In genomic region chr1:198936371-198937083, GRCh38 we compare ENCODE assay signal across 8 cellular contexts.
DNase-seq lines count a peak whose midpoint lies in the region; ATAC-seq and TF ChIP-seq lines count a peak whose summit lies in the region.

No MANE protein-coding gene starts in this region.

- no peaks in the 10 kb centered on the region for H3K79me1 ChIP-seq in neuronal stem cell (ENCODE audit: low read depth, low read length)

- no peak for ATAC-seq in HCT116
- ATAC-seq in foreskin keratinocyte: peak; percentile 18

- no peak overlapping the region for H2BK15ac ChIP-seq in neuronal stem cell (ENCODE audit: low read length)

- RAD21 ChIA-PET in HCT116 (lab: Charles Lee; ENCODE audit: low non-redundant PET in 1 of 2, low total read pairs in 2 of 2, uncharacterized antibody in 2 of 2, unreplicated experiment in 2 of 2): no interaction called here

- H3K36me3 ChIP-seq in BJ (ENCODE audit: control insufficient read depth, insufficient read depth, low read length): no peaks in the 10 kb centered on the region
- H3K36me3 ChIP-seq in HCT116 (ENCODE audit: control insufficient read depth in 1 of 2, insufficient read depth in 2 of 2, low read length in 2 of 2): no peaks in the 10 kb centered on the region
- no peaks in the 10 kb centered on the region for H3K36me3 ChIP-seq in neuronal stem cell (replicated peaks in 1 of 2; ENCODE audit: control insufficient read depth in 2 of 2, insufficient read depth in 2 of 2, low read length in 2 of 2)

- H3K4me1 ChIP-seq in HCT116 (ENCODE audit: control insufficient read depth in 1 of 2, insufficient read depth in 2 of 2, low read length in 2 of 2): peaks cover 22 to 58% of the 10 kb centered on the region in 2 experiments
- peaks cover 36% of the 10 kb centered on the region for H3K4me1 ChIP-seq in foreskin keratinocyte
- H3K4me1 ChIP-seq in neuronal stem cell (ENCODE audit: control insufficient read depth in 2 of 2, insufficient read depth in 1 of 2, low read depth in 1 of 2, low read length in 2 of 2): peaks cover 4 to 18% of the 10 kb centered on the region in 2 donors

- H3K14ac ChIP-seq in neuronal stem cell (ENCODE audit: low read length): no peak overlapping the region

- H3K9ac ChIP-seq in HCT116 (ENCODE audit: low read length) (peak overlapping the region; percentile 62), neuronal stem cell (ENCODE audit: low read depth, low read length, poor library complexity) (no peak overlapping the region)

- H3K9me3 ChIP-seq in HCT116 (ENCODE audit: control insufficient read depth in 1 of 2, insufficient read depth in 1 of 2, low read depth in 1 of 2, low read length in 2 of 2) (no peaks in the 10 kb centered on the region), neuronal stem cell (replicated peaks in 1 of 2; ENCODE audit: control insufficient read depth in 2 of 2, insufficient read depth in 1 of 2, low read depth in 1 of 2, low read length in 2 of 2) (no peaks in the 10 kb centered on the region)

- DNase-seq in BJ (ENCODE audit: low read depth) (no peak), HCT116 (ENCODE audit: low read depth, low spot score) (no peak), UCSD-AML1 (lab: John Stamatoyannopoulos, UW; ENCODE audit: unreplicated experiment) (peak; percentile 2), foreskin keratinocyte (peak in 1 of 2 donors; percentile 32), putamen (ENCODE audit: low spot score) (peak; percentile 42), epidermal melanocyte (ENCODE audit: insufficient read length, low spot score) (no peak), neuronal stem cell (ENCODE audit: low spot score) (no peak)
- no peak for DNase-seq in stimulated activated CD4-positive, alpha-beta T cell treated with anti-CD3 and anti-CD28 coated beads, Interleukin-4, amount 100 ng/mL, for 24 hours

- no peak overlapping the region for H2BK12ac ChIP-seq in neuronal stem cell (ENCODE audit: low read length)

- H2AFZ ChIP-seq in HCT116 (ENCODE audit: low read depth, low read length, poor library complexity, severe bottlenecking) (no peak overlapping the region), neuronal stem cell (ENCODE audit: low read length) (no peak overlapping the region)

- no peak overlapping the region for H3K4ac ChIP-seq in neuronal stem cell (ENCODE audit: low read length)

- POLR2A ChIA-PET in BJ (lab: Charles Lee): interaction anchor here (0.6 kb wide), 1 partner anchor 34 kb away, joined by 3 read pairs; no protein-coding TSS in a partner anchor
- POLR2A ChIA-PET in HCT116 (lab: Charles Lee): interaction anchor here (0.7 to 1.9 kb wide), 8 partner anchors 9 to 147 kb away, joined by 3 to 11 read pairs (median 4); no protein-coding TSS in a partner anchor

- H3K27me3 ChIP-seq in BJ (ENCODE audit: control insufficient read depth, insufficient read depth, low read length) (no peaks in the 10 kb centered on the region), HCT116 (ENCODE audit: insufficient read depth, low read length) (no peaks in the 10 kb centered on the region), foreskin keratinocyte (no peaks in the 10 kb centered on the region), neuronal stem cell (ENCODE audit: control insufficient read depth in 3 of 3, insufficient read depth in 3 of 3, low read depth in 1 of 3, low read length in 3 of 3) (no peaks in the 10 kb centered on the region)

- no peak overlapping the region for H2BK5ac ChIP-seq in neuronal stem cell (ENCODE audit: low read length)

- H3K18ac ChIP-seq in neuronal stem cell (ENCODE audit: low read length): no peak overlapping the region

- H4K91ac ChIP-seq in neuronal stem cell (ENCODE audit: low read depth, low read length, poor library complexity): no peak overlapping the region

- CTCF ChIA-PET in BJ (lab: Yijun Ruan, JAX): interaction anchor here (0.7 to 1.6 kb wide), 5 partner anchors 24 to 678 kb away, joined by 3 to 7 read pairs (median 4); no protein-coding TSS in a partner anchor
- CTCF ChIA-PET in HCT116 (lab: Charles Lee): interaction anchor here (1.5 kb wide), 1 partner anchor 307 kb away, joined by 3 read pairs; no protein-coding TSS in a partner anchor

- H4K8ac ChIP-seq in neuronal stem cell (ENCODE audit: low read depth, low read length): no peak overlapping the region

- H3K27ac ChIP-seq in HCT116 (ENCODE audit: low read depth, low read length) (peak overlapping the region; percentile 22; the same call in 1 of the 2 replicates), foreskin keratinocyte (peak overlapping the region; percentile 62), neuronal stem cell (replicated peaks; ENCODE audit: low read length) (no peak overlapping the region)

- no peak overlapping the region for H3K23ac ChIP-seq in neuronal stem cell (ENCODE audit: low read depth, low read length, poor library complexity)

- no peaks in the 10 kb centered on the region for H3K9me2 ChIP-seq in HCT116 (ENCODE audit: insufficient read depth)

- intact Hi-C loops in HCT116 (cut with micrococcal nuclease): loop anchor here (2.0 kb wide), 1 partner anchor 486 kb away; no protein-coding TSS in a partner anchor

- TSS peak; percentile 77 for BruUV-seq in HCT116 (replicated peaks; lab: Mats Ljungman, UMichigan)

- no peak overlapping the region for H2AK5ac ChIP-seq in neuronal stem cell (ENCODE audit: low read depth, low read length)

- H3K4me3 ChIP-seq in BJ (ENCODE audit: low read depth, low read length): peak overlapping the region; percentile 53
- H3K4me3 ChIP-seq in HCT116 (replicated peaks in 1 of 2; ENCODE audit: low read depth in 1 of 2, low read length in 2 of 2): peak overlapping the region; percentile 60 to 63
- H3K4me3 ChIP-seq in neuronal stem cell (ENCODE audit: low read length in 2 of 2): peak overlapping the region in 1 of 2 donors; percentile 53

- peaks cover 30% of the 10 kb centered on the region for H3K79me2 ChIP-seq in HCT116 (ENCODE audit: insufficient read depth, low read length)

- no peak for TF ChIP-seq POLR2A in HCT116 (IDR thresholded peaks at IDR 0.05; ENCODE audit: borderline replicate concordance, extremely low read depth, insufficient read depth, insufficient read length)

- no CpG with 5 or more reads among the region's 6 CpGs for WGBS in neuronal stem cell (ENCODE audit: extremely low coverage in 2 of 2, insufficient read length in 2 of 2, insufficient replicate concordance in 1 of 2), 2 donors

- H4K20me1 ChIP-seq in HCT116 (ENCODE audit: insufficient read depth): no peaks in the 10 kb centered on the region

- TF ChIP-seq RAD21 in HCT116 (IDR thresholded peaks at IDR 0.05; ENCODE audit: low read depth): no peak

- H3K4me2 ChIP-seq in HCT116 (ENCODE audit: low read length): peak overlapping the region; percentile 82
- no peak overlapping the region for H3K4me2 ChIP-seq in neuronal stem cell (ENCODE audit: insufficient read depth, low read length, poor library complexity, severe bottlenecking)

- TF ChIP-seq CTCF in BJ (IDR thresholded peaks at IDR 0.05; ENCODE audit: insufficient read depth, low read depth, low read length) (no peak), HCT116 (IDR thresholded peaks at IDR 0.05 in 2 of 3, conservative IDR thresholded peaks at IDR 0.05 in 1 of 3; ENCODE audit: borderline replicate concordance in 1 of 3, insufficient read depth in 1 of 3, low read depth in 2 of 3, low read length in 2 of 3) (no peak), foreskin keratinocyte (conservative IDR thresholded peaks at IDR 0.05) (no peak)

- H2BK120ac ChIP-seq in neuronal stem cell (ENCODE audit: low read depth, low read length): no peak overlapping the region

TF ChIP-seq in HCT116, 20 proteins besides CTCF, POLR2A, EP300 and RAD21:
- no peak for TF ChIP-seq SP1 (IDR thresholded peaks at IDR 0.05; ENCODE audit: low read depth)
- TF ChIP-seq EZH2 (IDR thresholded peaks at IDR 0.05): no peak
- TF ChIP-seq EGR1 (IDR thresholded peaks at IDR 0.05; ENCODE audit: low read depth): peak; percentile 17; the same call in 1 of the 2 replicates
- TF ChIP-seq YY1 (IDR thresholded peaks at IDR 0.05; ENCODE audit: extremely low read depth, insufficient replicate concordance, low read depth, low read length): no peak
- no peak for TF ChIP-seq REST (IDR thresholded peaks at IDR 0.05; ENCODE audit: low read depth)
- peak; percentile 11; the same call in 1 of the 2 replicates for TF ChIP-seq ELF1 (IDR thresholded peaks at IDR 0.05; ENCODE audit: borderline replicate concordance, low read depth)
- peak; percentile 37; the same call in 1 of the 2 replicates for TF ChIP-seq MAX (IDR thresholded peaks at IDR 0.05)
- no peak for TF ChIP-seq CEBPB (IDR thresholded peaks at IDR 0.05; ENCODE audit: low read depth)

Comparison
In these comparisons a context has a peak if more than half of its experiments do, and no peak if none do; other contexts are left out.
1. DNase-seq: peak in UCSD-AML1 (single experiment) and putamen (single experiment); none in BJ (single experiment), HCT116 (single experiment), stimulated activated CD4-positive, alpha-beta T cell treated with anti-CD3 and anti-CD28 coated beads, Interleukin-4, amount 100 ng/mL, for 24 hours (single experiment), epidermal melanocyte (single experiment) and neuronal stem cell (single experiment).